In the genomic region with DNA sequence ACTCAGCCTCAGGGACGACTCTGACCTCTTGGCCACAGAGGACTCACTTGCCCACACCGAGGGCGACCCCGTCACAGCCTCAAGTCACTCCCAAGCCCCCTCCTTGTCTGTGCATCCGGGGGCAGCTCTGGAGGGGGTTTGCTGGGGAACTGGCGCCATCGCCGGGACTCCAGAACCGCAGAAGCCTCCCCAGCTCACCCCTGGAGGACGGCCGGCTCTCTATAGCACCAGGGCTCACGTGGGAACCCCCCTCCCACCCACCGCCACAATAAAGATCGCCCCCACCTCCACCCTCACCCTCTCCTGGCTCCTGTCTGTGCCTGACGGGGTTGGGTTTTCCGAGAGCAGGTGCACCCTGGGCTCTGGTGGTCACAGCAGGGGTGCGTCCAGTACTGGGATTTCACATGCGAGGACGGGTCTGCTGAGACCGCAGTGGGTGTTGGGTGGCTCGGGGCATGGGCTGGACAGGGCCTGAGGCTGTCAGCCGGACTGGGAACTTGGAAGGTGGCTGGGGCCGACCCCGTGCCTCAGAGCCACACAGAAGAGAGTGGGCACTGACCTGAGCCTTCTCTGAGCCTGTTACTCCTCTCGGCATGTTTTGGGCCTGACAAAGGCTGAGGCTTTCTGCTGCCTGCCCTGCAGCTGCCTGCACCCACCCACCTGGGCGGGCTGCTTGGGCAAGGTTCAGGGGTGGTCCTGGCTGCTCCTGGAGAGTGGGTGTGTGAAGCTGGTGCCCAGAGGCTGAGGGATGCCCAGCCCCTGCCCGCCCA, we compare ENCODE assay signal across 23 cellular contexts. TPM values are rescaled to one million over a fixed set of nuclear protein-coding genes. Genes with fewer than 3 reads are reported as not detected.
DNase-seq lines count a peak whose midpoint lies in the region; ATAC-seq, FAIRE-seq and TF ChIP-seq lines count a peak whose summit lies in the region.
"Had no signal": no experiment of that assay in that cellular context is flagged by ENCODE, and none has a peak within 500 bp of the region (broad histone marks: within the 10 kb centered on the region; RNA-seq: fewer than 3 reads in every experiment).

No MANE protein-coding gene starts in this region.

- no peak overlapping the region for H4K8ac ChIP-seq in mesendoderm (ENCODE audit: low read depth, low read length)

- TF ChIP-seq CTCF in HepG2 (CRISPR knock-in tag; IDR thresholded peaks at IDR 0.05) (no peak), right lobe of liver (IDR thresholded peaks at IDR 0.05) (no peak), astrocyte (IDR thresholded peaks at IDR 0.05; ENCODE audit: insufficient read depth, low read depth, low read length) (no peak), type B pancreatic cell (conservative IDR thresholded peaks at IDR 0.05) (no peak), BE2C (IDR thresholded peaks at IDR 0.05; ENCODE audit: low read depth, low read length) (no peak)

- H3K4me3 ChIP-seq in HepG2 (replicated peaks in 1 of 3; ENCODE audit: insufficient read depth in 1 of 3, low read depth in 2 of 3, low read length in 3 of 3): no peak overlapping the region
- H3K4me3 ChIP-seq in right lobe of liver: no peak overlapping the region
- H3K4me3 ChIP-seq in astrocyte (ENCODE audit: insufficient read depth, low read depth, low read length): no peak overlapping the region
- no peak overlapping the region for H3K4me3 ChIP-seq in mesendoderm (ENCODE audit: low read length)
- no peak overlapping the region for H3K4me3 ChIP-seq in BE2C (ENCODE audit: low read depth, low read length)
- H3K4me3 ChIP-seq: BLaER1 treated with 17β-estradiol and CSF1 and Interleukin-3, amounts not matched to agents 10 nM and 100 nM; hepatocyte; left lung; uterus had no signal

- H3K9ac ChIP-seq in HepG2 (ENCODE audit: insufficient read depth, low read depth, low read length) (no peak overlapping the region), astrocyte (ENCODE audit: low read length) (no peak overlapping the region), mesendoderm (ENCODE audit: low read length) (no peak overlapping the region)

- peaks cover 14% of the 10 kb centered on the region for H3K79me2 ChIP-seq in HepG2 (ENCODE audit: insufficient read depth, low read length)
- H3K79me2 ChIP-seq in astrocyte (ENCODE audit: insufficient read depth, low read length): peaks cover 31% of the 10 kb centered on the region
- peaks cover 15% of the 10 kb centered on the region for H3K79me2 ChIP-seq in mesendoderm (ENCODE audit: control insufficient read depth, insufficient read depth, low read length)

- no peak for TF ChIP-seq RAD21 in HepG2 (CRISPR knock-in tag; IDR thresholded peaks at IDR 0.05)

- H3K4me1 ChIP-seq in HepG2 (ENCODE audit: insufficient read depth, low read length): peaks cover 25% of the 10 kb centered on the region
- no peaks in the 10 kb centered on the region for H3K4me1 ChIP-seq in right lobe of liver
- H3K4me1 ChIP-seq in astrocyte (ENCODE audit: insufficient read depth, low read length): peaks cover 24% of the 10 kb centered on the region
- H3K4me1 ChIP-seq in mesendoderm (ENCODE audit: control insufficient read depth, low read depth, low read length): no peaks in the 10 kb centered on the region
- H3K4me1 ChIP-seq in BE2C: peaks cover 2% of the 10 kb centered on the region
- H3K4me1 ChIP-seq: foreskin keratinocyte, uterus had no signal

- H3K18ac ChIP-seq in mesendoderm (ENCODE audit: low read length): no peak overlapping the region

- peaks cover 21 to 34% of the 10 kb centered on the region in 2 experiments; a peak in 4 of 5 replicates for H3K36me3 ChIP-seq in HepG2 (replicated peaks in 1 of 2; ENCODE audit: control insufficient read depth in 1 of 2, insufficient read depth in 2 of 2, low read length in 2 of 2)
- peaks cover 0 to 27% (median 10%) of the 10 kb centered on the region in 4 donors for H3K36me3 ChIP-seq in right lobe of liver
- H3K36me3 ChIP-seq in astrocyte (ENCODE audit: insufficient read depth, low read length): peaks cover 5% of the 10 kb centered on the region
- no peaks in the 10 kb centered on the region for H3K36me3 ChIP-seq in mesendoderm (ENCODE audit: control insufficient read depth, insufficient read depth, low read length)
- peaks cover 39% of the 10 kb centered on the region for H3K36me3 ChIP-seq in BE2C
- H3K36me3 ChIP-seq: uterus had no signal

- peaks cover 55% of the 10 kb centered on the region for H4K20me1 ChIP-seq in HepG2 (ENCODE audit: insufficient read depth, low read length)
- peaks cover 71% of the 10 kb centered on the region for H4K20me1 ChIP-seq in astrocyte (ENCODE audit: insufficient read depth, low read length)

- peak overlapping the region; percentile 70 for H3K4me3 Mint-ChIP-seq in astrocyte (ENCODE audit: unreplicated experiment)
- H3K4me3 Mint-ChIP-seq in type B pancreatic cell: no peak overlapping the region
- H3K4me3 Mint-ChIP-seq: nephron progenitor cell had no signal

- no peak overlapping the region for H2AK5ac ChIP-seq in mesendoderm (ENCODE audit: low read length)

- H2AFZ ChIP-seq in HepG2 (ENCODE audit: low read length) (no peak overlapping the region), astrocyte (ENCODE audit: low read depth, low read length) (no peak overlapping the region)
- H2AFZ ChIP-seq: hepatocyte had no signal

- no TSS peak for BruUV-seq in HepG2 (replicated peaks; lab: Mats Ljungman, UMichigan)

- H3K23ac ChIP-seq in mesendoderm (ENCODE audit: low read length): no peak overlapping the region

- TF ChIP-seq POLR2A in HepG2 (IDR thresholded peaks at IDR 0.05; ENCODE audit: insufficient read depth in 1 of 2, low read depth in 2 of 2, low read length in 2 of 2) (peak in 1 of 2 experiments; percentile 25; a peak in 1 of 4 replicates), right lobe of liver (IDR thresholded peaks at IDR 0.05) (no peak)

- H3K9me3 Mint-ChIP-seq in astrocyte (ENCODE audit: unreplicated experiment): no peaks in the 10 kb centered on the region
- H3K9me3 Mint-ChIP-seq in type B pancreatic cell: no peaks in the 10 kb centered on the region
- H3K9me3 Mint-ChIP-seq: activated T-helper 2 cell treated with anti-CD3 and anti-CD28 coated beads, Interferon-gamma antibody, Interleukin-2, Interleukin-4, amounts not matched to agents 10 μg/mL and 5 μg/mL and 100 μg/mL, durations not matched to agents 14 hours and 24 hours and 36 hours; nephron progenitor cell had no signal

- no peak overlapping the region for H3K27ac ChIP-seq in HepG2 (ENCODE audit: extremely low read length, insufficient read depth, low read length)
- H3K27ac ChIP-seq in right lobe of liver: no peak overlapping the region
- H3K27ac ChIP-seq in astrocyte (ENCODE audit: low read depth, low read length): no peak overlapping the region
- peak overlapping the region; percentile 1 for H3K27ac ChIP-seq in mesendoderm (ENCODE audit: low read depth, low read length)
- H3K27ac ChIP-seq: BLaER1 treated with 17β-estradiol and CSF1 and Interleukin-3, amounts not matched to agents 10 nM and 100 nM; foreskin keratinocyte; hepatocyte; left lung; uterus; VCaP had no signal

- H3K27me3 ChIP-seq in HepG2 (ENCODE audit: control insufficient read depth in 1 of 2, insufficient read depth in 2 of 2, low read length in 2 of 2): peaks cover 1 to 9% of the 10 kb centered on the region in 2 experiments
- H3K27me3 ChIP-seq in right lobe of liver: peaks cover 0 to 3% of the 10 kb centered on the region in 2 donors
- no peaks in the 10 kb centered on the region for H3K27me3 ChIP-seq in astrocyte (ENCODE audit: insufficient read depth, low read length)
- H3K27me3 ChIP-seq in mesendoderm (ENCODE audit: insufficient read depth, low read length, poor library complexity): no peaks in the 10 kb centered on the region
- no peaks in the 10 kb centered on the region for H3K27me3 ChIP-seq in BE2C

- ATAC-seq in HepG2: no peak
- ATAC-seq in right lobe of liver: no peak

- in situ Hi-C loops in HepG2 (cut with HindIII; ENCODE audit: extremely low pct_ligation_motif_present, low pct_unique_long_range_greater_than_20kb): loop anchor here (10.0 kb wide), 1 partner anchor 151 kb away; no protein-coding TSS in a partner anchor

- DNase-seq in HepG2 (ENCODE audit: low spot score): no peak
- no peak for DNase-seq in right lobe of liver
- DNase-seq in astrocyte (ENCODE audit: low read depth): no peak
- no peak for DNase-seq in mesendoderm
- DNase-seq in type B pancreatic cell (ENCODE audit: extremely low spot score, unreplicated experiment): no peak
- DNase-seq in NCI-H2029 (lab: John Stamatoyannopoulos, UW): no peak
- no peak for DNase-seq in BE2C
- DNase-seq in cortex of kidney (lab: John Stamatoyannopoulos, UW): no peak
- DNase-seq: activated CD4-positive, alpha-beta T cell treated with anti-CD3 and anti-CD28 coated beads, Interleukin-2, amount 50 U/mL, for 1 hour; foreskin keratinocyte; NCI-H1105; NCI-H2029 treated with DMSO at 0.1 percent for 48 hours; NCI-H748 treated with DMSO at 0.1 percent for 48 hours; nephron progenitor cell; uterus had no signal

- TF ChIP-seq EP300 in HepG2 (IDR thresholded peaks at IDR 0.05; ENCODE audit: low read depth in 2 of 2, low read length in 2 of 2): no peak
- no peak for TF ChIP-seq EP300 in HepG2 (CRISPR knock-in tag; IDR thresholded peaks at IDR 0.05; ENCODE audit: borderline replicate concordance)

- H3K4me1 Mint-ChIP-seq in astrocyte (ENCODE audit: low read depth, unreplicated experiment) (peaks cover 19% of the 10 kb centered on the region), type B pancreatic cell (ENCODE audit: unreplicated experiment) (no peaks in the 10 kb centered on the region)

- peaks cover 8% of the 10 kb centered on the region for H3K36me3 Mint-ChIP-seq in astrocyte (ENCODE audit: low read depth, unreplicated experiment)
- no peaks in the 10 kb centered on the region for H3K36me3 Mint-ChIP-seq in type B pancreatic cell

- CTCF ChIA-PET in HepG2 (lab: Yijun Ruan, JAX; ENCODE audit: low intra/inter-chr PET ratio, low total read pairs): interaction anchor here (1.2 to 2.4 kb wide), 3 partner anchors 22 to 82 kb away, joined by 3 to 9 read pairs (median 4); no protein-coding TSS in a partner anchor

- H2BK15ac ChIP-seq in mesendoderm (replicated peaks; ENCODE audit: low read depth): no peak overlapping the region

- H3K27me3 Mint-ChIP-seq in astrocyte (ENCODE audit: low read depth, unreplicated experiment) (no peaks in the 10 kb centered on the region), type B pancreatic cell (peaks cover 11% of the 10 kb centered on the region)

- H3K56ac ChIP-seq in mesendoderm (ENCODE audit: low read length): no peak overlapping the region

- POLR2A ChIA-PET in HepG2 (lab: Yijun Ruan, JAX): interaction anchor here (1.7 kb wide), 1 partner anchor 9 kb away, joined by 11 read pairs; no protein-coding TSS in a partner anchor

- FAIRE-seq in HepG2 (lab: Jason Lieb, UNC) (no peak), astrocyte (lab: Jason Lieb, UNC) (no peak)

- H3K9me3 ChIP-seq in HepG2 (ENCODE audit: low read length) (no peaks in the 10 kb centered on the region), right lobe of liver (no peaks in the 10 kb centered on the region), astrocyte (ENCODE audit: insufficient read depth, low read depth, low read length) (no peaks in the 10 kb centered on the region), BE2C (no peaks in the 10 kb centered on the region)
- H3K9me3 ChIP-seq: BLaER1 treated with 17β-estradiol and CSF1 and Interleukin-3, amounts not matched to agents 10 nM and 100 nM; left lung; uterus had no signal

- WGBS in HepG2 (ENCODE audit: low lambda C conversion rate): 93% methylated on average over 22 of the region's 27 CpGs
- WGBS in right lobe of liver (ENCODE audit: insufficient coverage, low coverage, low lambda C conversion rate, missing lambda C conversion rate): 60% methylated on average over 4 of the region's 27 CpGs
- WGBS in mesendoderm (ENCODE audit: extremely low coverage, insufficient coverage, low lambda C conversion rate): no CpG with 5 or more reads among the region's 27 CpGs

- no peak overlapping the region for H4K5ac ChIP-seq in mesendoderm (ENCODE audit: low read length)

- no peak overlapping the region for H2BK120ac ChIP-seq in mesendoderm (ENCODE audit: low read depth, low read length)

- no peak overlapping the region for H2BK5ac ChIP-seq in mesendoderm (ENCODE audit: low read length)

- intact Hi-C loops in HepG2 (cut with micrococcal nuclease; ENCODE audit: unreplicated experiment): loop anchor here (10.0 kb wide), 1 partner anchor 81 kb away; a partner anchor contains a TSS
- intact Hi-C loops in right lobe of liver (cut with DNase I): no loop called here

- H3K4me2 ChIP-seq in HepG2 (ENCODE audit: low read depth, low read length): no peak overlapping the region
- H3K4me2 ChIP-seq in astrocyte (ENCODE audit: low read length): peak overlapping the region; percentile 20
- H3K4me2 ChIP-seq in mesendoderm (ENCODE audit: low read length): no peak overlapping the region
- H3K4me2 ChIP-seq: hepatocyte had no signal

- H3K27ac Mint-ChIP-seq in astrocyte (ENCODE audit: unreplicated experiment) (peak overlapping the region; percentile 62), type B pancreatic cell (peak overlapping the region; percentile 50)
- H3K27ac Mint-ChIP-seq: activated T-helper 2 cell treated with anti-CD3 and anti-CD28 coated beads, Interferon-gamma antibody, Interleukin-2, Interleukin-4, amounts not matched to agents 10 μg/mL and 5 μg/mL and 100 μg/mL, durations not matched to agents 14 hours and 24 hours and 36 hours; nephron progenitor cell had no signal

- peaks cover 2% of the 10 kb centered on the region for H3K79me1 ChIP-seq in mesendoderm (ENCODE audit: low read length)

- H3K4ac ChIP-seq in mesendoderm (ENCODE audit: low read depth, low read length): no peak overlapping the region

RNA-seq across cellular contexts. Expression of a gene that starts 6.3 kb away (rescaled TPM):
- total RNA-seq in HepG2 (2016; rRNA removed; fragmentation: Illumina TruSeq; extraction: Trizol) (not detected in 2 replicates), right lobe of liver (under 1 TPM in 5 of 6 experiments, not detected in 1; 0.05 to 0.27 (median 0.09) TPM), astrocyte (4.8 and 5.5 TPM in 2 replicates), type B pancreatic cell (ENCODE audit: low replicate concordance) (1.4 and 1.9 TPM in 2 replicates)
- total RNA-seq in HepG2 (2016; cell fraction: cytosol; rRNA removed; fragmentation: Illumina TruSeq; extraction: Trizol; ENCODE audit: low read depth): not detected in 2 replicates
- not detected in 2 replicates for total RNA-seq in HepG2 (2016; cell fraction: insoluble cytoplasmic fraction; rRNA removed; fragmentation: Illumina TruSeq; extraction: Trizol)
- 0.03 TPM in 1 of 2 replicates, not detected in the other for total RNA-seq in HepG2 (2016; cell fraction: membrane; rRNA removed; fragmentation: Illumina TruSeq; extraction: Trizol)
- not detected in 2 replicates for total RNA-seq in HepG2 (2016; cell fraction: nucleus; rRNA removed; fragmentation: Illumina TruSeq; extraction: Trizol)
- 0.01 and 0.05 TPM in 2 replicates for polyA plus RNA-seq in HepG2 (2011; rRNA removed)
- polyA plus RNA-seq in HepG2 (2011; cell fraction: cytosol; rRNA removed): 0.07 and 0.09 TPM in 2 replicates
- polyA plus RNA-seq in HepG2 (2011; cell fraction: nucleus; rRNA removed): 0.19 and 0.24 TPM in 2 replicates
- 0.15 and 0.39 TPM in 2 replicates for polyA plus RNA-seq in HepG2 (2012)
- polyA plus RNA-seq in HepG2 (2016; cell fraction: cytosol; fragmentation: Illumina TruSeq; extraction: Trizol; ENCODE audit: low read depth): 0.07 TPM in 1 of 2 replicates, not detected in the other
- polyA plus RNA-seq in HepG2 (2016; cell fraction: insoluble cytoplasmic fraction; fragmentation: Illumina TruSeq; extraction: Trizol; ENCODE audit: low read depth): not detected in 2 replicates
- 0.05 TPM in 1 of 2 replicates, not detected in the other for polyA plus RNA-seq in HepG2 (2016; cell fraction: membrane; fragmentation: Illumina TruSeq; extraction: Trizol; ENCODE audit: low read depth)
- not detected in 2 replicates for polyA plus RNA-seq in HepG2 (2016; cell fraction: nucleus; fragmentation: Illumina TruSeq; extraction: Trizol; ENCODE audit: insufficient read depth, low read depth)
- polyA minus RNA-seq in HepG2 (2011; rRNA and poly(A)+ RNA removed; ENCODE audit: low replicate concordance): 0.16 and 9.3 TPM in 2 replicates
- not detected in 2 replicates for polyA minus RNA-seq in HepG2 (2011; cell fraction: cytosol; rRNA and poly(A)+ RNA removed)
- polyA minus RNA-seq in HepG2 (2011; cell fraction: nucleus; rRNA and poly(A)+ RNA removed): not detected in 2 replicates
- polyA plus RNA-seq in mesendoderm (2013, experiment 1 of 2): 0.79 TPM
- polyA plus RNA-seq in mesendoderm (2013, experiment 2 of 2): 0.81 TPM
- polyA plus RNA-seq in BE2C (2012; ENCODE audit: insufficient read depth, insufficient read length, low read depth): 15.2 TPM

RNA-seq across cellular contexts. Expression of a gene that starts 11.0 kb away (rescaled TPM):
- total RNA-seq in HepG2 (2016; rRNA removed; fragmentation: Illumina TruSeq; extraction: Trizol) (136 and 309 TPM in 2 replicates), right lobe of liver (100 to 1,000 TPM in 4 of 6 experiments, 10 to 100 TPM in 2; 88.6 to 369 (median 124) TPM), astrocyte (807 and 871 TPM in 2 replicates), type B pancreatic cell (ENCODE audit: low replicate concordance) (497 and 522 TPM in 2 replicates)
- 81.8 and 84.4 TPM in 2 replicates for total RNA-seq in HepG2 (2016; cell fraction: cytosol; rRNA removed; fragmentation: Illumina TruSeq; extraction: Trizol; ENCODE audit: low read depth)
- total RNA-seq in HepG2 (2016; cell fraction: insoluble cytoplasmic fraction; rRNA removed; fragmentation: Illumina TruSeq; extraction: Trizol): 114 and 317 TPM in 2 replicates
- total RNA-seq in HepG2 (2016; cell fraction: membrane; rRNA removed; fragmentation: Illumina TruSeq; extraction: Trizol): 96.0 and 109 TPM in 2 replicates
- 271 and 340 TPM in 2 replicates for total RNA-seq in HepG2 (2016; cell fraction: nucleus; rRNA removed; fragmentation: Illumina TruSeq; extraction: Trizol)
- polyA plus RNA-seq in HepG2 (2011; rRNA removed): 754 and 1,057 TPM in 2 replicates
- 595 and 749 TPM in 2 replicates for polyA plus RNA-seq in HepG2 (2011; cell fraction: cytosol; rRNA removed)
- polyA plus RNA-seq in HepG2 (2011; cell fraction: nucleus; rRNA removed): 561 and 615 TPM in 2 replicates
- 926 and 933 TPM in 2 replicates for polyA plus RNA-seq in HepG2 (2012)
- 148 and 149 TPM in 2 replicates for polyA plus RNA-seq in HepG2 (2016; cell fraction: cytosol; fragmentation: Illumina TruSeq; extraction: Trizol; ENCODE audit: low read depth)
- 179 and 219 TPM in 2 replicates for polyA plus RNA-seq in HepG2 (2016; cell fraction: insoluble cytoplasmic fraction; fragmentation: Illumina TruSeq; extraction: Trizol; ENCODE audit: low read depth)
- 152 and 167 TPM in 2 replicates for polyA plus RNA-seq in HepG2 (2016; cell fraction: membrane; fragmentation: Illumina TruSeq; extraction: Trizol; ENCODE audit: low read depth)
- polyA plus RNA-seq in HepG2 (2016; cell fraction: nucleus; fragmentation: Illumina TruSeq; extraction: Trizol; ENCODE audit: insufficient read depth, low read depth): 760 and 837 TPM in 2 replicates
- polyA minus RNA-seq in HepG2 (2011; rRNA and poly(A)+ RNA removed; ENCODE audit: low replicate concordance): 426 and 707 TPM in 2 replicates
- polyA minus RNA-seq in HepG2 (2011; cell fraction: cytosol; rRNA and poly(A)+ RNA removed): 369 and 454 TPM in 2 replicates
- 97.1 and 115 TPM in 2 replicates for polyA minus RNA-seq in HepG2 (2011; cell fraction: nucleus; rRNA and poly(A)+ RNA removed)
- 492 TPM for polyA plus RNA-seq in mesendoderm (2013, experiment 1 of 2)
- polyA plus RNA-seq in mesendoderm (2013, experiment 2 of 2): 502 TPM
- 2,598 TPM for polyA plus RNA-seq in BE2C (2012; ENCODE audit: insufficient read depth, insufficient read length, low read depth)

RNA-seq across cellular contexts. Expression of a gene that starts 39.5 kb away (rescaled TPM):
- total RNA-seq in HepG2 (2016; rRNA removed; fragmentation: Illumina TruSeq; extraction: Trizol) (not detected in 2 replicates), right lobe of liver (under 1 TPM in 3 of 6 experiments, not detected in 3; 0.59 to 0.95 (median 0.74) TPM), astrocyte (0.70 and 0.75 TPM in 2 replicates), type B pancreatic cell (ENCODE audit: low replicate concordance) (0.34 TPM in 1 of 2 replicates, not detected in the other)
- not detected in 2 replicates for total RNA-seq in HepG2 (2016; cell fraction: cytosol; rRNA removed; fragmentation: Illumina TruSeq; extraction: Trizol; ENCODE audit: low read depth)
- not detected in 2 replicates for total RNA-seq in HepG2 (2016; cell fraction: insoluble cytoplasmic fraction; rRNA removed; fragmentation: Illumina TruSeq; extraction: Trizol)
- total RNA-seq in HepG2 (2016; cell fraction: membrane; rRNA removed; fragmentation: Illumina TruSeq; extraction: Trizol): not detected in 2 replicates
- not detected in 2 replicates for total RNA-seq in HepG2 (2016; cell fraction: nucleus; rRNA removed; fragmentation: Illumina TruSeq; extraction: Trizol)
- polyA plus RNA-seq in HepG2 (2011; rRNA removed): 0.07 TPM in 1 of 2 replicates, not detected in the other
- polyA plus RNA-seq in HepG2 (2011; cell fraction: cytosol; rRNA removed): 0.13 TPM in 1 of 2 replicates, not detected in the other
- polyA plus RNA-seq in HepG2 (2011; cell fraction: nucleus; rRNA removed): 0.50 and 0.71 TPM in 2 replicates
- 0.16 TPM in 1 of 2 replicates, not detected in the other for polyA plus RNA-seq in HepG2 (2012)
- not detected in 2 replicates for polyA plus RNA-seq in HepG2 (2016; cell fraction: cytosol; fragmentation: Illumina TruSeq; extraction: Trizol; ENCODE audit: low read depth)
- polyA plus RNA-seq in HepG2 (2016; cell fraction: insoluble cytoplasmic fraction; fragmentation: Illumina TruSeq; extraction: Trizol; ENCODE audit: low read depth): not detected in 2 replicates
- polyA plus RNA-seq in HepG2 (2016; cell fraction: membrane; fragmentation: Illumina TruSeq; extraction: Trizol; ENCODE audit: low read depth): not detected in 2 replicates
- not detected in 2 replicates for polyA plus RNA-seq in HepG2 (2016; cell fraction: nucleus; fragmentation: Illumina TruSeq; extraction: Trizol; ENCODE audit: insufficient read depth, low read depth)
- not detected in 2 replicates for polyA minus RNA-seq in HepG2 (2011; rRNA and poly(A)+ RNA removed; ENCODE audit: low replicate concordance)
- not detected in 2 replicates for polyA minus RNA-seq in HepG2 (2011; cell fraction: cytosol; rRNA and poly(A)+ RNA removed)
- not detected in 2 replicates for polyA minus RNA-seq in HepG2 (2011; cell fraction: nucleus; rRNA and poly(A)+ RNA removed)
- polyA plus RNA-seq in mesendoderm (2013, experiment 1 of 2): 0.13 TPM
- polyA plus RNA-seq in mesendoderm (2013, experiment 2 of 2): 0.25 TPM
- polyA plus RNA-seq in BE2C (2012; ENCODE audit: insufficient read depth, insufficient read length, low read depth): 4.1 TPM
- total RNA-seq: cerebellum, esophagus mucosa, foreskin keratinocyte, hepatocyte, temporal lobe had no signal
- polyA plus RNA-seq: hepatocyte had no signal

RNA-seq across cellular contexts. Expression of a gene that starts 50.0 kb away (rescaled TPM):
- 52.5 and 78.0 TPM in 2 replicates for total RNA-seq in HepG2 (2016; rRNA removed; fragmentation: Illumina TruSeq; extraction: Trizol)
- 14.6 and 16.3 TPM in 2 replicates for total RNA-seq in HepG2 (2016; cell fraction: cytosol; rRNA removed; fragmentation: Illumina TruSeq; extraction: Trizol; ENCODE audit: low read depth)
- 49.1 and 82.6 TPM in 2 replicates for total RNA-seq in HepG2 (2016; cell fraction: insoluble cytoplasmic fraction; rRNA removed; fragmentation: Illumina TruSeq; extraction: Trizol)
- total RNA-seq in HepG2 (2016; cell fraction: membrane; rRNA removed; fragmentation: Illumina TruSeq; extraction: Trizol): 30.6 and 32.9 TPM in 2 replicates
- total RNA-seq in HepG2 (2016; cell fraction: nucleus; rRNA removed; fragmentation: Illumina TruSeq; extraction: Trizol): 53.4 and 70.1 TPM in 2 replicates
- polyA plus RNA-seq in HepG2 (2011; rRNA removed): 101 and 114 TPM in 2 replicates
- 20.8 and 36.5 TPM in 2 replicates for polyA plus RNA-seq in HepG2 (2011; cell fraction: cytosol; rRNA removed)
- polyA plus RNA-seq in HepG2 (2011; cell fraction: nucleus; rRNA removed): 255 and 333 TPM in 2 replicates
- 52.2 and 65.7 TPM in 2 replicates for polyA plus RNA-seq in HepG2 (2012)
- 16.5 and 17.7 TPM in 2 replicates for polyA plus RNA-seq in HepG2 (2016; cell fraction: cytosol; fragmentation: Illumina TruSeq; extraction: Trizol; ENCODE audit: low read depth)
- polyA plus RNA-seq in HepG2 (2016; cell fraction: insoluble cytoplasmic fraction; fragmentation: Illumina TruSeq; extraction: Trizol; ENCODE audit: low read depth): 70.9 and 71.7 TPM in 2 replicates
- polyA plus RNA-seq in HepG2 (2016; cell fraction: membrane; fragmentation: Illumina TruSeq; extraction: Trizol; ENCODE audit: low read depth): 34.9 and 37.3 TPM in 2 replicates
- polyA plus RNA-seq in HepG2 (2016; cell fraction: nucleus; fragmentation: Illumina TruSeq; extraction: Trizol; ENCODE audit: insufficient read depth, low read depth): 138 and 146 TPM in 2 replicates
- 247 and 377 TPM in 2 replicates for polyA minus RNA-seq in HepG2 (2011; rRNA and poly(A)+ RNA removed; ENCODE audit: low replicate concordance)
- polyA minus RNA-seq in HepG2 (2011; cell fraction: cytosol; rRNA and poly(A)+ RNA removed): 67.1 and 69.6 TPM in 2 replicates
- 37.9 and 42.3 TPM in 2 replicates for polyA minus RNA-seq in HepG2 (2011; cell fraction: nucleus; rRNA and poly(A)+ RNA removed)
- 10 to 100 TPM; 25.9 to 42.9 (median 33.3) TPM for total RNA-seq in right lobe of liver
- 43.4 and 45.3 TPM in 2 replicates for total RNA-seq in astrocyte
- polyA plus RNA-seq in mesendoderm (2013, experiment 1 of 2): 71.5 TPM
- polyA plus RNA-seq in mesendoderm (2013, experiment 2 of 2): 73.0 TPM
- 52.2 and 59.8 TPM in 2 replicates for total RNA-seq in type B pancreatic cell (ENCODE audit: low replicate concordance)
- 246 TPM for polyA plus RNA-seq in BE2C (2012; ENCODE audit: insufficient read depth, insufficient read length, low read depth)

RNA-seq across cellular contexts. Expression of a gene that starts 51.8 kb away (rescaled TPM):
- total RNA-seq in HepG2 (2016; rRNA removed; fragmentation: Illumina TruSeq; extraction: Trizol) (119 and 138 TPM in 2 replicates), right lobe of liver (10 to 100 TPM; 44.8 to 81.8 (median 49.5) TPM), astrocyte (190 and 192 TPM in 2 replicates), type B pancreatic cell (ENCODE audit: low replicate concordance) (93.0 and 95.0 TPM in 2 replicates)
- total RNA-seq in HepG2 (2016; cell fraction: cytosol; rRNA removed; fragmentation: Illumina TruSeq; extraction: Trizol; ENCODE audit: low read depth): 181 and 194 TPM in 2 replicates
- total RNA-seq in HepG2 (2016; cell fraction: insoluble cytoplasmic fraction; rRNA removed; fragmentation: Illumina TruSeq; extraction: Trizol): 104 and 144 TPM in 2 replicates
- 198 and 240 TPM in 2 replicates for total RNA-seq in HepG2 (2016; cell fraction: membrane; rRNA removed; fragmentation: Illumina TruSeq; extraction: Trizol)
- total RNA-seq in HepG2 (2016; cell fraction: nucleus; rRNA removed; fragmentation: Illumina TruSeq; extraction: Trizol): 59.6 and 65.5 TPM in 2 replicates
- 140 and 150 TPM in 2 replicates for polyA plus RNA-seq in HepG2 (2011; rRNA removed)
- polyA plus RNA-seq in HepG2 (2011; cell fraction: cytosol; rRNA removed): 102 and 147 TPM in 2 replicates
- 121 and 122 TPM in 2 replicates for polyA plus RNA-seq in HepG2 (2011; cell fraction: nucleus; rRNA removed)
- 90.8 and 101 TPM in 2 replicates for polyA plus RNA-seq in HepG2 (2012)
- 157 and 191 TPM in 2 replicates for polyA plus RNA-seq in HepG2 (2016; cell fraction: cytosol; fragmentation: Illumina TruSeq; extraction: Trizol; ENCODE audit: low read depth)
- 118 and 140 TPM in 2 replicates for polyA plus RNA-seq in HepG2 (2016; cell fraction: insoluble cytoplasmic fraction; fragmentation: Illumina TruSeq; extraction: Trizol; ENCODE audit: low read depth)
- 153 and 184 TPM in 2 replicates for polyA plus RNA-seq in HepG2 (2016; cell fraction: membrane; fragmentation: Illumina TruSeq; extraction: Trizol; ENCODE audit: low read depth)
- 130 and 138 TPM in 2 replicates for polyA plus RNA-seq in HepG2 (2016; cell fraction: nucleus; fragmentation: Illumina TruSeq; extraction: Trizol; ENCODE audit: insufficient read depth, low read depth)
- 60.5 and 88.3 TPM in 2 replicates for polyA minus RNA-seq in HepG2 (2011; rRNA and poly(A)+ RNA removed; ENCODE audit: low replicate concordance)
- polyA minus RNA-seq in HepG2 (2011; cell fraction: cytosol; rRNA and poly(A)+ RNA removed): 42.1 and 46.2 TPM in 2 replicates
- polyA minus RNA-seq in HepG2 (2011; cell fraction: nucleus; rRNA and poly(A)+ RNA removed): 19.1 and 22.1 TPM in 2 replicates
- polyA plus RNA-seq in mesendoderm (2013, experiment 1 of 2): 78.8 TPM
- 81.6 TPM for polyA plus RNA-seq in mesendoderm (2013, experiment 2 of 2)
- polyA plus RNA-seq in BE2C (2012; ENCODE audit: insufficient read depth, insufficient read length, low read depth): 318 TPM
